In the genomic region with DNA sequence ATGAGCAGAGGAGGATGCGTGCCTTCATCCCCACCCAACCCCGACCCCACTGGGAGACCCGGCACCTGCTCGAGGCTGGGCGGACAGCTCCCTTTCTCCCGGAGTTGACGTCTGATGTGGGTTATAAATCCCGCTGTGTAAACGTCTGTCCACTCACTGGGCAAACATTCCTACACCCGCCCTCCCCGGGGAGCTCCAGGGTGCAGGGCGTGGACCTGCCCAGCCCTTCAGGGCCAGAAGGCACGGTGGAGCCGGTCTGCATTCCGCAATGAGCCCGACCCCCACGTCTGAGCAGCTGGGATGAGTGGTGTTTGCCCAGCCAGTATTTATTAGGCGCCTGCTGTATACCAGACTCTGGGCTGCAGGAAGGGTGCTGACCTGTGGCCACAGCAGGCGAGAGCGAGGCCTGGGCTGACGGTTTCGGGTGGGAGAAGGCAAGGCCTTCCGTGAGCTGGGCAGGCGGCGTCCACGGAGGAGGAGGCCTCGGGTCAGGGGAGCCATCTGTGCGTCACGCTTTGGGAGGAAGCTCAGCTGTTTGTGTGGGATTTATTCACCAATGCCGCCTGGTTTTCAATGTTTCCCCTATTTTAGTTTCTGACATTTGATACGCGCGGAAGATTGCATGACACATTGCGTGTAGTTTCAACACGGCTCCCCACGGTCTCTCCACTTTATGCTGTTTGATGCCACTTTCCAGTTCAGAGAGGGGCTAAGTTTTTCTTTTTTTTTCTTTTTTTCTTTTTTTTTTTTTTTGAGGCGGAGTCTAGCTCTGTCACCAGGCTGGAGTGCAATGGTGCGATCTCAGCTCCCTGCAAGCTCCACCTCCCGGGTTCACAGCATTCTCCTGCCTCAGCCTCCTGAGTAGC, we compare ENCODE assay signal across 9 cellular contexts. TPM values are rescaled to one million over a fixed set of nuclear protein-coding genes. Genes with fewer than 3 reads are reported as not detected.
DNase-seq lines count a peak whose midpoint lies in the region; ATAC-seq and TF ChIP-seq lines count a peak whose summit lies in the region.
"Had no signal": no experiment of that assay in that cellular context is flagged by ENCODE, and none has a peak within 500 bp of the region (broad histone marks: within the 10 kb centered on the region; RNA-seq: fewer than 3 reads in every experiment).

No MANE protein-coding gene starts in this region.

- H3K4me3 ChIP-seq in BJ (ENCODE audit: low read depth, low read length), result no peak overlapping the region
- H3K4me3 ChIP-seq in endodermal cell (ENCODE audit: low read length), result no peak overlapping the region
- H3K4me3 ChIP-seq: tibial artery had no signal

- no peak overlapping the region for H3K9ac ChIP-seq in endodermal cell (ENCODE audit: extremely low read depth, low read length, poor library complexity, severe bottlenecking)

- H3K27me3 ChIP-seq in BJ (ENCODE audit: control insufficient read depth, insufficient read depth, low read length), result no peaks in the 10 kb centered on the region
- no peaks in the 10 kb centered on the region for H3K27me3 ChIP-seq in endodermal cell (ENCODE audit: control insufficient read depth, insufficient read depth, low read length, poor library complexity, severe bottlenecking)

- POLR2A ChIA-PET in BJ (lab: Charles Lee), result interaction anchor here (0.6 kb wide), 1 partner anchor 36 kb away, joined by 9 read pairs; no protein-coding TSS in a partner anchor

- H3K27ac Mint-ChIP-seq in endodermal cell, result no peak overlapping the region
- peak overlapping the region; percentile 85 to 93 (median 90) for H3K27ac Mint-ChIP-seq in nephron

- H3K36me3 Mint-ChIP-seq in endodermal cell (ENCODE audit: low read depth) (no peaks in the 10 kb centered on the region), nephron (ENCODE audit: low read depth) (peaks cover 7% of the 10 kb centered on the region)

- CTCF ChIA-PET in BJ (lab: Yijun Ruan, JAX), result interaction anchor here (0.6 to 1.2 kb wide), 7 partner anchors 11 to 77 kb away, joined by 3 to 4 read pairs (median 3); no protein-coding TSS in a partner anchor

- no peak overlapping the region for H3K4me3 Mint-ChIP-seq in endodermal cell
- peak overlapping the region in 1 of 3 experiments; percentile 13 for H3K4me3 Mint-ChIP-seq in nephron

- TF ChIP-seq CTCF in BJ (IDR thresholded peaks at IDR 0.05; ENCODE audit: insufficient read depth, low read depth, low read length), result no peak
- no peak for TF ChIP-seq CTCF in endodermal cell (conservative IDR thresholded peaks at IDR 0.05)
- TF ChIP-seq CTCF in nephron (IDR thresholded peaks at IDR 0.05; ENCODE audit: unreplicated experiment in 3 of 3), result no peak

- H3K27me3 Mint-ChIP-seq in endodermal cell (ENCODE audit: insufficient read depth), result no peaks in the 10 kb centered on the region
- H3K27me3 Mint-ChIP-seq in nephron (ENCODE audit: low read depth), result no peaks in the 10 kb centered on the region

- peak overlapping the region; percentile 78 for H3K27ac ChIP-seq in endodermal cell (ENCODE audit: low read depth, low read length)
- H3K27ac ChIP-seq: tibial artery had no signal

- H3K4me1 Mint-ChIP-seq in endodermal cell (no peaks in the 10 kb centered on the region), nephron (peaks cover 7% of the 10 kb centered on the region)

- H3K36me3 ChIP-seq in BJ (ENCODE audit: control insufficient read depth, insufficient read depth, low read length), result no peaks in the 10 kb centered on the region
- H3K36me3 ChIP-seq in endodermal cell (ENCODE audit: control insufficient read depth, insufficient read depth, low read length), result no peaks in the 10 kb centered on the region

- H3K4me1 ChIP-seq in endodermal cell (ENCODE audit: control insufficient read depth, insufficient read depth, low read length), result no peaks in the 10 kb centered on the region
- H3K4me1 ChIP-seq: tibial artery had no signal

- H3K9me3 ChIP-seq in endodermal cell (ENCODE audit: control insufficient read depth, low read length), result no peaks in the 10 kb centered on the region

- in situ Hi-C loops in G401 (cut with HindIII; ENCODE audit: low sequenced_read_pairs), result no loop called here

- DNase-seq in BJ (ENCODE audit: low read depth) (peak; percentile 52), NCI-H1417 treated with DMSO at 0.1 percent for 48 hours (lab: John Stamatoyannopoulos, UW) (peak; percentile 9), endodermal cell (no peak), G401 (ENCODE audit: low spot score) (no peak), GDM1 (lab: John Stamatoyannopoulos, UW) (no peak)

- peaks cover 12% of the 10 kb centered on the region for H3K9me3 Mint-ChIP-seq in endodermal cell
- no peaks in the 10 kb centered on the region for H3K9me3 Mint-ChIP-seq in nephron

- 86 to 88% methylated on average over 21 to 38 of the region's 39 CpGs for WGBS in endodermal cell (ENCODE audit: insufficient coverage in 1 of 2, insufficient read length in 1 of 2), 2 experiments

- ATAC-seq in HG02870 (IDR thresholded peaks at IDR 0.05; ENCODE audit: unreplicated experiment) (no peak), GM19324 (IDR thresholded peaks at IDR 0.05; ENCODE audit: low FRiP score, unreplicated experiment) (no peak)

RNA-seq across cellular contexts. Expression of a gene that starts 2.0 kb away (rescaled TPM):
- 0.05 and 0.06 TPM in 2 replicates for polyA plus RNA-seq in BJ (2011; rRNA removed)
- polyA minus RNA-seq in BJ (2011; rRNA and poly(A)+ RNA removed), result 0.09 TPM in 1 of 2 replicates, not detected in the other
- under 1 TPM in 1 of 2 donors, not detected in 1; 0.11 TPM for total RNA-seq in endodermal cell
- polyA plus RNA-seq in endodermal cell (2013, experiment 1 of 2), result 0.18 TPM
- 0.21 TPM for polyA plus RNA-seq in endodermal cell (2013, experiment 2 of 2)
- 1.2 and 2.8 TPM in 2 replicates for total RNA-seq in G401 (2014; rRNA removed; shearing (Covaris generic))

RNA-seq across cellular contexts. Expression of a gene that starts 44.1 kb away (rescaled TPM):
- polyA plus RNA-seq in BJ (2011; rRNA removed), result 1.1 and 1.2 TPM in 2 replicates
- polyA minus RNA-seq in BJ (2011; rRNA and poly(A)+ RNA removed), result 0.76 and 0.98 TPM in 2 replicates
- total RNA-seq in endodermal cell, result 10 to 100 TPM; 32.9 to 40.8 TPM
- polyA plus RNA-seq in endodermal cell (2013, experiment 1 of 2), result 101 TPM
- 88.7 TPM for polyA plus RNA-seq in endodermal cell (2013, experiment 2 of 2)
- 30.0 and 49.6 TPM in 2 replicates for total RNA-seq in G401 (2014; rRNA removed; shearing (Covaris generic))

RNA-seq across cellular contexts. Expression of a gene that starts 44.4 kb away (rescaled TPM):
- polyA plus RNA-seq in BJ (2011; rRNA removed), result 137 and 328 TPM in 2 replicates
- 172 and 234 TPM in 2 replicates for polyA minus RNA-seq in BJ (2011; rRNA and poly(A)+ RNA removed)
- total RNA-seq in endodermal cell, result 100 to 1,000 TPM; 647 to 694 TPM
- 360 TPM for polyA plus RNA-seq in endodermal cell (2013, experiment 1 of 2)
- 328 TPM for polyA plus RNA-seq in endodermal cell (2013, experiment 2 of 2)
- 273 and 361 TPM in 2 replicates for total RNA-seq in G401 (2014; rRNA removed; shearing (Covaris generic))

RNA-seq across cellular contexts. Expression of a gene that starts 57.6 kb away (rescaled TPM):
- not detected in 2 replicates for polyA plus RNA-seq in BJ (2011; rRNA removed)
- not detected in 2 replicates for polyA minus RNA-seq in BJ (2011; rRNA and poly(A)+ RNA removed)
- total RNA-seq in endodermal cell, result not detected
- polyA plus RNA-seq in endodermal cell (2013, experiment 1 of 2), result not detected
- polyA plus RNA-seq in endodermal cell (2013, experiment 2 of 2), result not detected
- total RNA-seq in G401 (2014; rRNA removed; shearing (Covaris generic)), result not detected in 2 replicates

Comparison
In these comparisons a context has a peak if more than half of its experiments do, and no peak if none do; other contexts are left out.
1. DNase-seq: peak in BJ (single experiment) and NCI-H1417 treated with DMSO at 0.1 percent for 48 hours (single experiment); none in endodermal cell (single experiment), G401 (single experiment) and GDM1 (single experiment).